Comparison of ENCODE assay signal across 11 cellular contexts in genomic region chr6:12472601-12473038, GRCh38.
DNase-seq lines count a peak whose midpoint lies in the region; ATAC-seq, FAIRE-seq and TF ChIP-seq lines count a peak whose summit lies in the region.
"Had no signal": no experiment of that assay in that cellular context is flagged by ENCODE, and none has a peak within 500 bp of the region (broad histone marks: within the 10 kb centered on the region; RNA-seq: fewer than 3 reads in every experiment).

No MANE protein-coding gene starts in this region.

- no peaks in the 10 kb centered on the region for H3K27me3 Mint-ChIP-seq in activated naive CD4-positive, alpha-beta T cell treated with anti-CD3 and anti-CD28 coated beads, Interleukin-2, amount 10 ng/mL, durations not matched to agents 7 days and 5 days

- no peak overlapping the region for H3K27ac Mint-ChIP-seq in activated naive CD4-positive, alpha-beta T cell treated with anti-CD3 and anti-CD28 coated beads, Interleukin-2, amount 10 ng/mL, durations not matched to agents 7 days and 5 days
- H3K27ac Mint-ChIP-seq: activated T-helper 2 cell treated with anti-CD3 and anti-CD28 coated beads, Interferon-gamma antibody, Interleukin-2, Interleukin-4, amounts not matched to agents 10 μg/mL and 5 μg/mL and 100 μg/mL, durations not matched to agents 14 hours and 24 hours and 36 hours had no signal

- no peaks in the 10 kb centered on the region for H3K9me3 ChIP-seq in left lung

- H3K27me3 ChIP-seq in left lung: no peaks in the 10 kb centered on the region

- CTCF ChIA-PET in activated naive CD4-positive, alpha-beta T cell treated with anti-CD3 and anti-CD28 coated beads, Interleukin-2, amount 10 ng/mL, durations not matched to agents 7 days and 5 days (lab: Charles Lee): no interaction called here

- H3K4me1 ChIP-seq in left lung: no peaks in the 10 kb centered on the region

- ATAC-seq in left lung (peak; percentile 94), HG02763 (IDR thresholded peaks at IDR 0.05; ENCODE audit: unreplicated experiment) (no peak)
- ATAC-seq: left lobe of liver had no signal

- peak; percentile 20 for FAIRE-seq in HTR-8/SVneo (lab: Jason Lieb, UNC)
- FAIRE-seq: TTC549 had no signal

- H3K4me1 Mint-ChIP-seq in activated naive CD4-positive, alpha-beta T cell treated with anti-CD3 and anti-CD28 coated beads, Interleukin-2, amount 10 ng/mL, durations not matched to agents 7 days and 5 days: no peaks in the 10 kb centered on the region

- H3K4me3 ChIP-seq in coronary artery: no peak overlapping the region
- no peak overlapping the region for H3K4me3 ChIP-seq in left lung

- intact Hi-C loops in left lung (cut with DNase I): no loop called here

- no peaks in the 10 kb centered on the region for H3K9me3 Mint-ChIP-seq in activated naive CD4-positive, alpha-beta T cell treated with anti-CD3 and anti-CD28 coated beads, Interleukin-2, amount 10 ng/mL, durations not matched to agents 7 days and 5 days
- H3K9me3 Mint-ChIP-seq: activated T-helper 2 cell treated with anti-CD3 and anti-CD28 coated beads, Interferon-gamma antibody, Interleukin-2, Interleukin-4, amounts not matched to agents 10 μg/mL and 5 μg/mL and 100 μg/mL, durations not matched to agents 14 hours and 24 hours and 36 hours had no signal

- DNase-seq in A172 (ENCODE audit: low spot score) (peak; percentile 27), HTR-8/SVneo (ENCODE audit: insufficient read length, low spot score) (no peak), coronary artery (ENCODE audit: low spot score) (peak; percentile 88), left lung (peak; percentile 39 to 70), COLO829 (ENCODE audit: low spot score) (no peak), NCI-H510A treated with DMSO at 0.1 percent for 48 hours (lab: John Stamatoyannopoulos, UW) (no peak)
- DNase-seq in activated naive CD4-positive, alpha-beta T cell treated with anti-CD3 and anti-CD28 coated beads, Interleukin-2, amount 10 ng/mL, durations not matched to agents 7 days and 5 days: no peak

- TF ChIP-seq CTCF in coronary artery (IDR thresholded peaks at IDR 0.05): no peak
- no peak for TF ChIP-seq CTCF in left lung (IDR thresholded peaks at IDR 0.05)

- H3K36me3 Mint-ChIP-seq in activated naive CD4-positive, alpha-beta T cell treated with anti-CD3 and anti-CD28 coated beads, Interleukin-2, amount 10 ng/mL, durations not matched to agents 7 days and 5 days: no peaks in the 10 kb centered on the region

- H3K36me3 ChIP-seq in left lung: no peaks in the 10 kb centered on the region

- H3K27ac ChIP-seq in coronary artery (peak overlapping the region; percentile 79 to 80), left lung (peak overlapping the region in 1 of 2 donors; percentile 8)

- no peak overlapping the region for H3K4me3 Mint-ChIP-seq in activated naive CD4-positive, alpha-beta T cell treated with anti-CD3 and anti-CD28 coated beads, Interleukin-2, amount 10 ng/mL, durations not matched to agents 7 days and 5 days

Comparison
In these comparisons a context has a peak if more than half of its experiments do, and no peak if none do; other contexts are left out.
1. DNase-seq: peak in A172 (single experiment), coronary artery (single experiment) and left lung (2 of 2); none in HTR-8/SVneo (single experiment), COLO829 (single experiment), NCI-H510A treated with DMSO at 0.1 percent for 48 hours (single experiment) and activated naive CD4-positive, alpha-beta T cell treated with anti-CD3 and anti-CD28 coated beads, Interleukin-2, amount 10 ng/mL, durations not matched to agents 7 days and 5 days (single experiment).